ENCODE assay signal across 8 cellular contexts in the genomic region with DNA sequence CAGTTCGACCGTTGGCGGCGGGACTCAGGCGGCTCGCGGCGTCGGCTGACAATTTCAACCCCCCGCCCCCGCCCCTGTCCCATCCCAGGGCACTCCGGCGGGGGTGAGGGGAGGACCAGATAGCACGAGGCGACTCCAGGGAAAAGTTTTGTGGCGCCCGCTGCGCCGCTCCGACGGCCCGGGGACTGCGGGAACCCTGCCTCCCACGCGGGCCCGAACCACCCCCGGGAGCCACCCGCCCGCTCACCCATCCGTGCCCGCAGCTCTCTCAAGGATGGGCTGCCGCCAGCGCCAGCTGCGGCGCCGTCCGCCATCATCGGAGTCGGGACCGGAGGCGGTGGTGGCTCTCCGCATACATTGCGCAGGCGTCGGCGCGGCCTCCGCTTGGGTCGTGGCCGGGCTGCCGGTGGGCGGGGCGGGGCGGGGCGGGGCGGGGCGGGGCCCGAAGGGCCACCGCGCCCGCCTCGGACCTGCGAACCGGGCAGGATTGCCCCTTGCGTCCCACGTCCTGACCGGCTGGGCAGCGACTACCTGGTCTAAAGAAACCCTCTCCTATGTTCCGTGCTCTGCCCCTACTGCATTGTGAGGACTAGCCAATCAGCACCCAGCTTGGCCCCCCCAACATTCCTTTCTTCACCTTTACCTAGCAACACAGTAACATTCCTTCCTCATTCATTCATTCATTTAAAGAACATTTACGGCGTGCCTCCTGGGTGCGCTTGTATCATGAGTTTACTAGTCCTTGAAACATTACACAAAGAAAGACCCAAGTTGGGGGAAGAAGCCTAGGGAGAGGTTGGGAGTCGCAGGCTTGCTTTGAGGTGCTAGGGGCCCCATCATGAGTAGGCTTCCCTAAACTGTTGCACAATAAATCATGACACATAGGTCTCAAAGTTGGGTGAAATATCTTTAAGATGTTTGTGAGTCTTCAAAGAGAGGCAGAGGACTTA. TPM values are rescaled to one million over a fixed set of nuclear protein-coding genes. Genes with fewer than 3 reads are reported as not detected.
DNase-seq lines count a peak whose midpoint lies in the region; ATAC-seq and TF ChIP-seq lines count a peak whose summit lies in the region.

TSS of gene MAP7D3 (minus strand) at position 359 of the 950 bp plus-strand sequence. CDS start at position 317, 42 bp downstream.

- H3K36me3 ChIP-seq in endocrine pancreas (ENCODE audit: control insufficient read depth, insufficient read depth, low read length), result no peaks in the 10 kb centered on the region

- H3K36me3 Mint-ChIP-seq in activated CD8-positive, alpha-beta T cell treated with anti-CD3 and anti-CD28 coated beads, Interleukin-2, amount 10 ng/mL, durations not matched to agents 7 days and 5 days (ENCODE audit: low read depth), result peaks cover 1% of the 10 kb centered on the region
- no peaks in the 10 kb centered on the region for H3K36me3 Mint-ChIP-seq in mesothelial cell of epicardium

- H3K9ac ChIP-seq in endocrine pancreas (ENCODE audit: control insufficient read depth, insufficient read depth, low read length), result no peak within 1 kb of the TSS

- peaks cover 8% of the 10 kb centered on the region for H3K4me1 Mint-ChIP-seq in activated CD8-positive, alpha-beta T cell treated with anti-CD3 and anti-CD28 coated beads, Interleukin-2, amount 10 ng/mL, durations not matched to agents 7 days and 5 days (ENCODE audit: low read depth)
- no peaks in the 10 kb centered on the region for H3K4me1 Mint-ChIP-seq in mesothelial cell of epicardium

- DNase-seq in NOMO-1 (lab: John Stamatoyannopoulos, UW; ENCODE audit: unreplicated experiment in 2 of 2) (peak; percentile 30 to 31), NOMO-1 treated with dmso at 0.1 percent for 144 hours (lab: John Stamatoyannopoulos, UW; ENCODE audit: unreplicated experiment) (no peak), NCI-H510A (lab: John Stamatoyannopoulos, UW) (peak; percentile 27), mesothelial cell of epicardium (ENCODE audit: low spot score in 2 of 2, unreplicated experiment in 2 of 2) (peak; percentile 43 to 47)
- DNase-seq in activated CD8-positive, alpha-beta T cell treated with anti-CD3 and anti-CD28 coated beads, Interleukin-2, amount 10 ng/mL, durations not matched to agents 7 days and 5 days, result peak; percentile 73
- DNase-seq in stimulated activated CD8-positive, alpha-beta memory T cell treated with anti-CD3 and anti-CD28 coated beads, Interleukin-4, amount 100 ng/mL, for 1 hour (ENCODE audit: low read depth in 2 of 2, low spot score in 1 of 2), result peak; percentile 16 to 29

- no peak for TF ChIP-seq CTCF in mesothelial cell of epicardium (IDR thresholded peaks at IDR 0.05; ENCODE audit: unreplicated experiment)

- peak; percentile 83 for ATAC-seq in HG02973 (IDR thresholded peaks at IDR 0.05; ENCODE audit: unreplicated experiment)
- peak; percentile 95 for ATAC-seq in activated CD8-positive, alpha-beta T cell treated with anti-CD3 and anti-CD28 coated beads, Interleukin-2, amount 10 ng/mL, durations not matched to agents 7 days and 5 days

- no peaks in the 10 kb centered on the region for H3K4me1 ChIP-seq in endocrine pancreas (ENCODE audit: control insufficient read depth, insufficient read depth, low read length)

- H3K27me3 ChIP-seq in endocrine pancreas (ENCODE audit: control insufficient read depth, insufficient read depth, low read length), result no peaks in the 10 kb centered on the region

- no peaks in the 10 kb centered on the region for H3K9me3 ChIP-seq in endocrine pancreas (ENCODE audit: control insufficient read depth, low read length)

- peak within 1 kb of the TSS; percentile 52 for H3K4me3 ChIP-seq in endocrine pancreas (ENCODE audit: control insufficient read depth, insufficient read depth, low read length)

- CTCF ChIA-PET in activated CD8-positive, alpha-beta T cell treated with anti-CD3 and anti-CD28 coated beads, Interleukin-2, amount 10 ng/mL, durations not matched to agents 7 days and 5 days (lab: Charles Lee), result no interaction called here

- no peaks in the 10 kb centered on the region for H3K9me3 Mint-ChIP-seq in activated CD8-positive, alpha-beta T cell treated with anti-CD3 and anti-CD28 coated beads, Interleukin-2, amount 10 ng/mL, durations not matched to agents 7 days and 5 days (ENCODE audit: insufficient read depth)
- H3K9me3 Mint-ChIP-seq in mesothelial cell of epicardium, result peaks cover 4% of the 10 kb centered on the region

- POLR2A ChIA-PET in activated CD8-positive, alpha-beta T cell treated with anti-CD3 and anti-CD28 coated beads, Interleukin-2, amount 10 ng/mL, durations not matched to agents 7 days and 5 days (lab: Charles Lee), result interaction anchor here (0.6 kb wide), 1 partner anchor 18 kb away, joined by 9 read pairs; no protein-coding TSS in a partner anchor

- H3K27me3 Mint-ChIP-seq in activated CD8-positive, alpha-beta T cell treated with anti-CD3 and anti-CD28 coated beads, Interleukin-2, amount 10 ng/mL, durations not matched to agents 7 days and 5 days (ENCODE audit: low read depth), result no peaks in the 10 kb centered on the region
- H3K27me3 Mint-ChIP-seq in mesothelial cell of epicardium (ENCODE audit: low read depth), result peaks cover 5% of the 10 kb centered on the region

- H3K4me3 Mint-ChIP-seq in activated CD8-positive, alpha-beta T cell treated with anti-CD3 and anti-CD28 coated beads, Interleukin-2, amount 10 ng/mL, durations not matched to agents 7 days and 5 days, result peak within 1 kb of the TSS; percentile 85
- H3K4me3 Mint-ChIP-seq in mesothelial cell of epicardium, result peak within 1 kb of the TSS; percentile 80

- peak within 1 kb of the TSS; percentile 85 for H3K27ac Mint-ChIP-seq in activated CD8-positive, alpha-beta T cell treated with anti-CD3 and anti-CD28 coated beads, Interleukin-2, amount 10 ng/mL, durations not matched to agents 7 days and 5 days
- H3K27ac Mint-ChIP-seq in mesothelial cell of epicardium, result peak within 1 kb of the TSS; percentile 82

RNA-seq across cellular contexts. Expression of gene MAP7D3, which starts in this region (rescaled TPM):
- total RNA-seq in activated CD8-positive, alpha-beta T cell treated with anti-CD3 and anti-CD28 coated beads, Interleukin-2, amount 10 ng/mL, durations not matched to agents 7 days and 5 days, result 10 to 100 TPM; 12.2 to 13.3 TPM
- 10.3 to 10.6 TPM (median 10.4 TPM) in 3 replicates for total RNA-seq in mesothelial cell of epicardium
